21 cellular contexts compared by ENCODE assay signal in genomic region chr6:118333772-118334171, GRCh38.
"Had no signal": no experiment of that assay in that cellular context is flagged by ENCODE, and none has a peak within 500 bp of the region (broad histone marks: within the 10 kb centered on the region; RNA-seq: fewer than 3 reads in every experiment).

No MANE protein-coding gene starts in this region.

- ATAC-seq: activated naive CD4-positive, alpha-beta T cell treated with anti-CD3 and anti-CD28 coated beads, Interleukin-2, amount 50 U/mL, for 72 hours; activated T-helper 17 cell treated with anti-CD3 and anti-CD28 coated beads, Interleukin-2, amount 50 U/mL, for 72 hours; heart left ventricle; left cardiac atrium; naive thymus-derived CD4-positive, alpha-beta T cell; sciatic nerve; stimulated activated naive B cell treated with anti-CD40 and anti-IgM and Interleukin-4, amounts not matched to agents 10 μg/mL and 1 μg/mL and 100 μg/mL, for 72 hours; WTC11 had no signal

- H3K27ac ChIP-seq: epithelial cell of prostate, heart left ventricle, thoracic aorta had no signal

- H3K9me3 ChIP-seq: thoracic aorta had no signal

- H3K27ac Mint-ChIP-seq: activated naive CD4-positive, alpha-beta T cell treated with anti-CD3 and anti-CD28 coated beads, Interleukin-2, amount 50 U/mL, for 72 hours; activated T-helper 17 cell treated with anti-CD3 and anti-CD28 coated beads, Interleukin-2, amount 50 U/mL, for 72 hours; memory B cell; naive thymus-derived CD4-positive, alpha-beta T cell; stimulated activated naive B cell treated with anti-CD40 and anti-IgM and Interleukin-4, amounts not matched to agents 10 μg/mL and 1 μg/mL and 100 μg/mL, for 72 hours; type B pancreatic cell; WTC11 had no signal

- H3K4me3 Mint-ChIP-seq: activated T-helper 17 cell treated with anti-CD3 and anti-CD28 coated beads, Interleukin-2, amount 50 U/mL, for 72 hours; brain; memory B cell; naive thymus-derived CD4-positive, alpha-beta T cell; neural crest cell; stimulated activated naive B cell treated with anti-CD40 and anti-IgM and Interleukin-4, amounts not matched to agents 10 μg/mL and 1 μg/mL and 100 μg/mL, for 72 hours; type B pancreatic cell; WTC11 had no signal

- H3K4me1 Mint-ChIP-seq: activated T-helper 17 cell treated with anti-CD3 and anti-CD28 coated beads, Interleukin-2, amount 50 U/mL, for 72 hours; brain; memory B cell; naive thymus-derived CD4-positive, alpha-beta T cell; neural crest cell; stimulated activated naive B cell treated with anti-CD40 and anti-IgM and Interleukin-4, amounts not matched to agents 10 μg/mL and 1 μg/mL and 100 μg/mL, for 72 hours had no signal

- H3K4me1 ChIP-seq: heart left ventricle had no signal

- H3K36me3 Mint-ChIP-seq: activated naive CD4-positive, alpha-beta T cell treated with anti-CD3 and anti-CD28 coated beads, Interleukin-2, amount 50 U/mL, for 72 hours; stimulated activated naive B cell treated with anti-CD40 and anti-IgM and Interleukin-4, amounts not matched to agents 10 μg/mL and 1 μg/mL and 100 μg/mL, for 72 hours; type B pancreatic cell had no signal

- H3K36me3 ChIP-seq: heart left ventricle, thoracic aorta had no signal

- DNase-seq: activated T-cell treated with anti-CD3 and anti-CD28 coated beads, Interleukin-2, amount 50 U/mL, for 1 hour; aorta; heart left ventricle; left cardiac atrium; naive thymus-derived CD4-positive, alpha-beta T cell; occipital lobe; posterior cingulate gyrus; stimulated activated CD4-positive, alpha-beta T cell treated with anti-CD3 and anti-CD28 coated beads, Interleukin-2, amount 100 ng/mL, for 48 hours; stimulated activated CD8-positive, alpha-beta memory T cell treated with anti-CD3 and anti-CD28 coated beads, Interleukin-4, amount 100 ng/mL, for 48 hours; stimulated activated naive B cell treated with anti-CD40 and anti-IgM and Interleukin-4, amounts not matched to agents 10 μg/mL and 1 μg/mL and 100 μg/mL, for 72 hours; T-helper 9 cell had no signal

- H3K4me3 ChIP-seq: heart left ventricle, thoracic aorta had no signal

- H3K27me3 ChIP-seq: heart left ventricle had no signal

- H3K27me3 Mint-ChIP-seq: activated T-helper 17 cell treated with anti-CD3 and anti-CD28 coated beads, Interleukin-2, amount 50 U/mL, for 72 hours; brain; memory B cell; naive thymus-derived CD4-positive, alpha-beta T cell; stimulated activated naive B cell treated with anti-CD40 and anti-IgM and Interleukin-4, amounts not matched to agents 10 μg/mL and 1 μg/mL and 100 μg/mL, for 72 hours; type B pancreatic cell had no signal

- H3K9me3 Mint-ChIP-seq: type B pancreatic cell had no signal
